ENCODE assay signal across 13 cellular contexts in genomic region chr1:172141351-172142000, GRCh38.
DNase-seq lines count a peak whose midpoint lies in the region; FAIRE-seq and TF ChIP-seq lines count a peak whose summit lies in the region.
"Had no signal": no experiment of that assay in that cellular context is flagged by ENCODE, and none has a peak within 500 bp of the region (broad histone marks: within the 10 kb centered on the region; RNA-seq: fewer than 3 reads in every experiment).

No MANE protein-coding gene starts in this region.

- peak; percentile 23 for FAIRE-seq in H54 (lab: Jason Lieb, UNC)
- FAIRE-seq: colon had no signal

- TF ChIP-seq CTCF in brain microvascular endothelial cell (IDR thresholded peaks at IDR 0.05; ENCODE audit: low read depth, low read length, missing control alignments): no peak

- H3K4me3 ChIP-seq in brain microvascular endothelial cell (ENCODE audit: low read depth, low read length): peak overlapping the region; percentile 67
- H3K4me3 ChIP-seq in mesodermal cell (ENCODE audit: extremely low read depth, insufficient read depth, low read length, poor library complexity, severe bottlenecking): no peak overlapping the region
- peak overlapping the region; percentile 61 to 86 (median 76) for H3K4me3 ChIP-seq in subcutaneous abdominal adipose tissue (ENCODE audit: low read depth in 1 of 5, low read length in 5 of 5)
- H3K4me3 ChIP-seq: PC-9 had no signal

- H3K27me3 ChIP-seq in brain microvascular endothelial cell (replicated peaks): no peaks in the 10 kb centered on the region
- no peaks in the 10 kb centered on the region for H3K27me3 ChIP-seq in subcutaneous abdominal adipose tissue (ENCODE audit: control insufficient read depth in 5 of 5, insufficient read depth in 4 of 5, low read length in 5 of 5)

- H3K36me3 ChIP-seq in brain microvascular endothelial cell (replicated peaks): no peaks in the 10 kb centered on the region
- no peaks in the 10 kb centered on the region for H3K36me3 ChIP-seq in mesodermal cell (ENCODE audit: control insufficient read depth, insufficient read depth, low read length)
- no peaks in the 10 kb centered on the region for H3K36me3 ChIP-seq in subcutaneous abdominal adipose tissue (ENCODE audit: control insufficient read depth in 5 of 5, insufficient read depth in 5 of 5, low read length in 5 of 5)

- H3K27ac ChIP-seq in brain microvascular endothelial cell: no peak overlapping the region
- H3K27ac ChIP-seq in mesodermal cell (ENCODE audit: low read depth, low read length, severe bottlenecking): peak overlapping the region; percentile 54
- H3K27ac ChIP-seq in subcutaneous abdominal adipose tissue (ENCODE audit: low read depth, low read length): peak overlapping the region; percentile 95
- H3K27ac ChIP-seq: PC-9 had no signal

- DNase-seq in H54 (ENCODE audit: insufficient read length, low spot score): no peak
- no peak for DNase-seq in brain microvascular endothelial cell
- no peak for DNase-seq in NOMO-1 treated with DMSO at 0.1 percent for 48 hours (lab: John Stamatoyannopoulos, UW; ENCODE audit: unreplicated experiment)
- no peak for DNase-seq in C1 segment of cervical spinal cord (lab: John Stamatoyannopoulos, UW)
- DNase-seq in GM03348 (ENCODE audit: low spot score): no peak
- DNase-seq in HK-2 (ENCODE audit: unreplicated experiment): no peak
- DNase-seq: activated T-cell treated with anti-CD3 and anti-CD28 coated beads, Interleukin-2, amount 50 U/mL, for 72 hours; naive B cell; NCI-H1694 treated with DMSO at 0.1 percent for 48 hours; PC-9 had no signal

- WGBS in mesodermal cell (ENCODE audit: insufficient coverage in 2 of 2), 2 experiments: 60 to 64% methylated on average over 2 of the region's 8 CpGs

- H3K4me1 ChIP-seq in mesodermal cell (ENCODE audit: control insufficient read depth, insufficient read depth, low read length, poor library complexity, severe bottlenecking) (peaks cover 37% of the 10 kb centered on the region), subcutaneous abdominal adipose tissue (ENCODE audit: control insufficient read depth in 5 of 5, insufficient read depth in 5 of 5, low read length in 5 of 5) (peaks cover 0 to 44% (median 18%) of the 10 kb centered on the region in 5 donors)

- in situ Hi-C loops in brain microvascular endothelial cell (cut with HindIII; ENCODE audit: low pct_ligation_motif_present, low sequenced_read_pairs): no loop called here

- TF ChIP-seq POLR2A in H54 (IDR thresholded peaks at IDR 0.05; ENCODE audit: low read depth, low read length): no peak

- H3K9ac ChIP-seq in subcutaneous abdominal adipose tissue (ENCODE audit: low read length in 5 of 5): peak overlapping the region; percentile 30 to 86 (median 66)

- H3K9me3 ChIP-seq in mesodermal cell (ENCODE audit: control insufficient read depth, low read length) (no peaks in the 10 kb centered on the region), subcutaneous abdominal adipose tissue (ENCODE audit: control insufficient read depth in 5 of 5, low read length in 5 of 5) (no peaks in the 10 kb centered on the region)
